ENCODE assay signal across 9 cellular contexts in the genomic region with DNA sequence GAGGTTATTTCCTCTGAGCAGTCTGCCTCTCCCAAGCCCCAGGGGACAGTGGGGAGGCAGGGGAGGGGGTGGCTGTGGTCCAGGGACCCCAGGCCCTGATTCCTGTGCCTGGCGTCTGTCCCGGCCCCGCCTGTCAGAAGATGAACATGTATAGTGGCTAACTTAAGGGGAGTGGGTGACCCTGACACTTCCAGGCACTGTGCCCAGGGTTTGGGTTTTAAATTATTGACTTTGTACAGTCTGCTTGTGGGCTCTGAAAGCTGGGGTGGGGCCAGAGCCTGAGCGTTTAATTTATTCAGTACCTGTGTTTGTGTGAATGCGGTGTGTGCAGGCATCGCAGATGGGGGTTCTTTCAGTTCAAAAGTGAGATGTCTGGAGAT. TPM values are rescaled to one million over a fixed set of nuclear protein-coding genes. Genes with fewer than 3 reads are reported as not detected.
DNase-seq lines count a peak whose midpoint lies in the region; ATAC-seq, FAIRE-seq and TF ChIP-seq lines count a peak whose summit lies in the region.
"Had no signal": no experiment of that assay in that cellular context is flagged by ENCODE, and none has a peak within 500 bp of the region (broad histone marks: within the 10 kb centered on the region; RNA-seq: fewer than 3 reads in every experiment).

No MANE protein-coding gene starts in this region.

- peak overlapping the region; percentile 94 for H3K4me2 ChIP-seq in DOHH2 (ENCODE audit: low read length)

- no peaks in the 10 kb centered on the region for H3K9me2 ChIP-seq in DOHH2 (replicated peaks; ENCODE audit: control insufficient read depth, low read length)

- H3F3A ChIP-seq in DOHH2 (ENCODE audit: control insufficient read depth, insufficient read depth) = peaks cover 18% of the 10 kb centered on the region

- H4K20me1 ChIP-seq in DOHH2 (ENCODE audit: control insufficient read depth, insufficient read depth, low read depth, low read length) = peaks cover 21% of the 10 kb centered on the region

- no peak for ATAC-seq in psoas muscle

- H3K27ac ChIP-seq in DOHH2 (ENCODE audit: low read depth, low read length) (no peak overlapping the region), VCaP (peak overlapping the region; percentile 92), psoas muscle (peak overlapping the region; percentile 97)

- WGBS in psoas muscle, 3 donors = 58 to 78% (median 73%) methylated on average over 6 of the region's 6 CpGs

- H3K9me3 ChIP-seq in DOHH2 (ENCODE audit: control insufficient read depth, insufficient read depth, low read length) = no peaks in the 10 kb centered on the region
- no peaks in the 10 kb centered on the region for H3K9me3 ChIP-seq in psoas muscle

- H3K4me3 ChIP-seq in DOHH2 (ENCODE audit: low read length) (no peak overlapping the region), fibroblast of mammary gland (ENCODE audit: control insufficient read depth, low read depth, low read length) (peak overlapping the region; percentile 6), psoas muscle (peak overlapping the region; percentile 86)

- H3K4me1 ChIP-seq in DOHH2 (ENCODE audit: control insufficient read depth, low read length) (peaks cover 58% of the 10 kb centered on the region), psoas muscle (peaks cover 63% of the 10 kb centered on the region)

- intact Hi-C loops in psoas muscle (cut with DNase I) = no loop called here

- FAIRE-seq in HTR-8/SVneo (lab: Jason Lieb, UNC) = no peak

- H3K27me3 ChIP-seq in DOHH2 (ENCODE audit: control insufficient read depth, low read length) (no peaks in the 10 kb centered on the region), psoas muscle (ENCODE audit: insufficient read depth in 3 of 3, low read length in 2 of 3) (no peaks in the 10 kb centered on the region)

- H3K36me3 ChIP-seq in DOHH2 (ENCODE audit: control insufficient read depth, low read length) (peaks cover 40% of the 10 kb centered on the region), psoas muscle (ENCODE audit: insufficient read depth in 1 of 2, low read depth in 1 of 2) (peaks cover 9 to 23% of the 10 kb centered on the region in 2 donors)

- DNase-seq in fibroblast of mammary gland (ENCODE audit: low read depth) (no peak), psoas muscle (peak in 1 of 2 donors; percentile 56), LoVo (ENCODE audit: low spot score) (no peak), SIG-M5 (lab: John Stamatoyannopoulos, UW) (no peak), HTR-8/SVneo (ENCODE audit: insufficient read length, low spot score) (no peak)
- DNase-seq in stimulated activated CD4-positive, alpha-beta T cell treated with anti-CD3 and anti-CD28 coated beads, Interleukin-2, amount 100 ng/mL, for 48 hours = no peak
- DNase-seq: KBM-7 had no signal

- H3K79me2 ChIP-seq in DOHH2 (ENCODE audit: control insufficient read depth, low read length) = peaks cover 46% of the 10 kb centered on the region

- no peak for TF ChIP-seq CTCF in DOHH2 (IDR thresholded peaks at IDR 0.05; ENCODE audit: low read depth, low read length, poor library complexity, severe bottlenecking)
- no peak for TF ChIP-seq CTCF in VCaP (conservative IDR thresholded peaks at IDR 0.05)
- no peak for TF ChIP-seq CTCF in fibroblast of mammary gland (conservative IDR thresholded peaks at IDR 0.05; ENCODE audit: control insufficient read depth, insufficient read depth, low read depth, low read length)
- no peak for TF ChIP-seq CTCF in psoas muscle (IDR thresholded peaks at IDR 0.05)

RNA-seq across cellular contexts. Expression of a gene that starts 3.1 kb away (rescaled TPM):
- total RNA-seq in psoas muscle = 100 to 1,000 TPM in 2 of 4 donors, 10 to 100 TPM in 2; 40.5 to 128 (median 84.5) TPM
- 10 to 100 TPM; 66.4 to 84.5 (median 79.0) TPM for polyA plus RNA-seq in psoas muscle

RNA-seq across cellular contexts. Expression of a gene that starts 45.2 kb away (rescaled TPM):
- total RNA-seq in psoas muscle = 10 to 100 TPM in 3 of 4 donors, 1 to 10 TPM in 1; 9.9 to 14.0 (median 11.5) TPM
- 10 to 100 TPM in 2 of 3 donors, 1 to 10 TPM in 1; 8.8 to 14.1 (median 11.6) TPM for polyA plus RNA-seq in psoas muscle

RNA-seq across cellular contexts. Expression of a gene that starts 45.4 kb away (rescaled TPM):
- 10 to 100 TPM in 2 of 4 donors, 1 to 10 TPM in 2; 6.5 to 10.8 (median 8.7) TPM for total RNA-seq in psoas muscle
- 10 to 100 TPM in 1 of 3 donors, 1 to 10 TPM in 2; 8.0 to 11.0 (median 8.2) TPM for polyA plus RNA-seq in psoas muscle

RNA-seq across cellular contexts. Expression of a gene that starts 48.9 kb away (rescaled TPM):
- not detected for total RNA-seq in psoas muscle
- not detected for polyA plus RNA-seq in psoas muscle
